ENCODE assay signal across 9 cellular contexts in genomic region chr7:50660040-50660829, GRCh38.
DNase-seq lines count a peak whose midpoint lies in the region; TF ChIP-seq lines count a peak whose summit lies in the region.
"Had no signal": no experiment of that assay in that cellular context is flagged by ENCODE, and none has a peak within 500 bp of the region (broad histone marks: within the 10 kb centered on the region; RNA-seq: fewer than 3 reads in every experiment).

No MANE protein-coding gene starts in this region.

- no peak overlapping the region for H2AFZ ChIP-seq in OCI-LY1 (ENCODE audit: low read length)

- no peaks in the 10 kb centered on the region for H3K9me3 Mint-ChIP-seq in activated naive CD4-positive, alpha-beta T cell treated with anti-CD3 and anti-CD28 coated beads, Interleukin-2, amount 10 ng/mL, durations not matched to agents 7 days and 5 days
- H3K9me3 Mint-ChIP-seq in osteocyte (ENCODE audit: unreplicated experiment), result no peaks in the 10 kb centered on the region

- H3K4me3 ChIP-seq in OCI-LY1 (ENCODE audit: low read depth, low read length, poor library complexity, severe bottlenecking), result no peak overlapping the region
- no peak overlapping the region for H3K4me3 ChIP-seq in BE2C (ENCODE audit: low read depth, low read length)
- H3K4me3 ChIP-seq: testis had no signal

- H3K4me2 ChIP-seq in OCI-LY1 (ENCODE audit: low read length), result peak overlapping the region; percentile 9; the same call in 1 of the 2 replicates

- no peaks in the 10 kb centered on the region for H3F3A ChIP-seq in OCI-LY1 (ENCODE audit: insufficient read depth, low read length)

- peak overlapping the region; percentile 89 for H3K27ac Mint-ChIP-seq in activated naive CD4-positive, alpha-beta T cell treated with anti-CD3 and anti-CD28 coated beads, Interleukin-2, amount 10 ng/mL, durations not matched to agents 7 days and 5 days
- H3K27ac Mint-ChIP-seq in osteocyte (ENCODE audit: unreplicated experiment), result no peak overlapping the region

- TF ChIP-seq CTCF in OCI-LY1 (IDR thresholded peaks at IDR 0.05; ENCODE audit: low read length) (no peak), osteocyte (IDR thresholded peaks at IDR 0.05) (no peak), BE2C (IDR thresholded peaks at IDR 0.05; ENCODE audit: low read depth, low read length) (no peak)

- H3K27me3 ChIP-seq in OCI-LY1 (ENCODE audit: insufficient read depth, low read length) (peaks cover 21% of the 10 kb centered on the region), BE2C (no peaks in the 10 kb centered on the region)
- H3K27me3 ChIP-seq: testis had no signal

- peaks cover 67% of the 10 kb centered on the region for H3K4me1 Mint-ChIP-seq in activated naive CD4-positive, alpha-beta T cell treated with anti-CD3 and anti-CD28 coated beads, Interleukin-2, amount 10 ng/mL, durations not matched to agents 7 days and 5 days
- H3K4me1 Mint-ChIP-seq in osteocyte (ENCODE audit: unreplicated experiment), result peaks cover 27% of the 10 kb centered on the region

- no peaks in the 10 kb centered on the region for H3K4me1 ChIP-seq in OCI-LY1 (ENCODE audit: insufficient read depth, low read length, severe bottlenecking)
- no peaks in the 10 kb centered on the region for H3K4me1 ChIP-seq in BE2C

- no peak overlapping the region for H3K27ac ChIP-seq in OCI-LY1 (ENCODE audit: low read depth, low read length, poor library complexity, severe bottlenecking)
- H3K27ac ChIP-seq: testis had no signal

- DNase-seq in CD1c-positive myeloid dendritic cell (ENCODE audit: extremely low spot score) (peak; percentile 62), osteocyte (ENCODE audit: extremely low spot score, unreplicated experiment) (peak; percentile 83), SW480 (ENCODE audit: low spot score) (no peak), NCI-H748 treated with DMSO at 0.1 percent for 48 hours (lab: John Stamatoyannopoulos, UW) (no peak), BE2C (no peak), NCI-H1417 treated with DMSO at 0.1 percent for 48 hours (lab: John Stamatoyannopoulos, UW) (no peak)
- peak; percentile 75 for DNase-seq in activated naive CD4-positive, alpha-beta T cell treated with anti-CD3 and anti-CD28 coated beads, Interleukin-2, amount 10 ng/mL, durations not matched to agents 7 days and 5 days
- DNase-seq: testis had no signal

- H3K79me2 ChIP-seq in OCI-LY1 (ENCODE audit: insufficient read depth, low read length), result no peaks in the 10 kb centered on the region

- H3K9me3 ChIP-seq in OCI-LY1 (ENCODE audit: low read length) (no peaks in the 10 kb centered on the region), BE2C (no peaks in the 10 kb centered on the region; the same call in 1 of the 2 replicates)
- H3K9me3 ChIP-seq: testis had no signal

- CTCF ChIA-PET in activated naive CD4-positive, alpha-beta T cell treated with anti-CD3 and anti-CD28 coated beads, Interleukin-2, amount 10 ng/mL, durations not matched to agents 7 days and 5 days (lab: Charles Lee), result interaction anchor here (1.0 to 2.0 kb wide), 2 partner anchors 192 to 500 kb away, joined by 3 to 8 read pairs; no protein-coding TSS in a partner anchor

- peaks cover 2% of the 10 kb centered on the region for H3K36me3 Mint-ChIP-seq in activated naive CD4-positive, alpha-beta T cell treated with anti-CD3 and anti-CD28 coated beads, Interleukin-2, amount 10 ng/mL, durations not matched to agents 7 days and 5 days
- H3K36me3 Mint-ChIP-seq in osteocyte (ENCODE audit: unreplicated experiment), result peaks cover 29% of the 10 kb centered on the region

- H3K36me3 ChIP-seq in OCI-LY1 (ENCODE audit: insufficient read depth, low read length), result no peaks in the 10 kb centered on the region
- H3K36me3 ChIP-seq in BE2C, result no peaks in the 10 kb centered on the region

- H3K9ac ChIP-seq in OCI-LY1 (ENCODE audit: low read length), result no peak overlapping the region

- peak overlapping the region; percentile 71 for H3K4me3 Mint-ChIP-seq in activated naive CD4-positive, alpha-beta T cell treated with anti-CD3 and anti-CD28 coated beads, Interleukin-2, amount 10 ng/mL, durations not matched to agents 7 days and 5 days
- no peak overlapping the region for H3K4me3 Mint-ChIP-seq in osteocyte (ENCODE audit: unreplicated experiment)

- peaks cover 10% of the 10 kb centered on the region for H3K27me3 Mint-ChIP-seq in activated naive CD4-positive, alpha-beta T cell treated with anti-CD3 and anti-CD28 coated beads, Interleukin-2, amount 10 ng/mL, durations not matched to agents 7 days and 5 days
- no peaks in the 10 kb centered on the region for H3K27me3 Mint-ChIP-seq in osteocyte (ENCODE audit: unreplicated experiment)

- no peaks in the 10 kb centered on the region for H3K9me2 ChIP-seq in OCI-LY1 (ENCODE audit: low read depth, low read length)

- no peaks in the 10 kb centered on the region for H4K20me1 ChIP-seq in OCI-LY1 (ENCODE audit: insufficient read depth, low read length)

Comparison
In these comparisons a context has a peak if more than half of its experiments do, and no peak if none do; other contexts are left out.
1. DNase-seq: peak in CD1c-positive myeloid dendritic cell (single experiment), activated naive CD4-positive, alpha-beta T cell treated with anti-CD3 and anti-CD28 coated beads, Interleukin-2, amount 10 ng/mL, durations not matched to agents 7 days and 5 days (single experiment) and osteocyte (single experiment); none in SW480 (single experiment), NCI-H748 treated with DMSO at 0.1 percent for 48 hours (single experiment), BE2C (single experiment) and NCI-H1417 treated with DMSO at 0.1 percent for 48 hours (single experiment).